In genomic region chr11:111870522-111870886, GRCh38 we compare ENCODE assay signal across 8 cellular contexts. TPM values are rescaled to one million over a fixed set of nuclear protein-coding genes. Genes with fewer than 3 reads are reported as not detected.
DNase-seq lines count a peak whose midpoint lies in the region; ATAC-seq and TF ChIP-seq lines count a peak whose summit lies in the region.

No MANE protein-coding gene starts in this region.

- no peaks in the 10 kb centered on the region for H3K4me1 ChIP-seq in neural progenitor cell

- no peak overlapping the region for H3K27ac ChIP-seq in neural progenitor cell

- peak; percentile 26 for ATAC-seq in GM19395 (IDR thresholded peaks at IDR 0.05; ENCODE audit: unreplicated experiment)

- H3K9me3 ChIP-seq in MG63 (no peaks in the 10 kb centered on the region), neural progenitor cell (ENCODE audit: low read depth) (no peaks in the 10 kb centered on the region)

- H3K27me3 Mint-ChIP-seq in dendritic cell treated with granulocyte-macrophage colony-stimulating factor and Interleukin-4, amounts not matched to agents 40 ng/mL and 50 ng/mL, for 4 days = no peaks in the 10 kb centered on the region
- peaks cover 5% of the 10 kb centered on the region for H3K27me3 Mint-ChIP-seq in neural progenitor cell (ENCODE audit: insufficient read depth, low read depth)

- H3K9me3 Mint-ChIP-seq in dendritic cell treated with granulocyte-macrophage colony-stimulating factor and Interleukin-4, amounts not matched to agents 40 ng/mL and 50 ng/mL, for 4 days = no peaks in the 10 kb centered on the region
- no peaks in the 10 kb centered on the region for H3K9me3 Mint-ChIP-seq in neural progenitor cell

- H3K79me2 ChIP-seq in neural progenitor cell (ENCODE audit: low read depth) = peaks cover 7% of the 10 kb centered on the region

- H3K4me3 ChIP-seq in BJ (ENCODE audit: low read depth, low read length) (peak overlapping the region; percentile 85), MG63 (peak overlapping the region; percentile 97), neural progenitor cell (peak overlapping the region; percentile 85)

- CTCF ChIA-PET in BJ (lab: Yijun Ruan, JAX) = interaction anchor here (0.6 to 2.2 kb wide), 15 partner anchors 9 to 266 kb away, joined by 3 to 11 read pairs (median 4); partner anchors contain the start of gene CFAP68

- H3K36me3 Mint-ChIP-seq in dendritic cell treated with granulocyte-macrophage colony-stimulating factor and Interleukin-4, amounts not matched to agents 40 ng/mL and 50 ng/mL, for 4 days (ENCODE audit: low read depth) = peaks cover 44% of the 10 kb centered on the region
- H3K36me3 Mint-ChIP-seq in neural progenitor cell = peaks cover 17% of the 10 kb centered on the region

- H2AFZ ChIP-seq in neural progenitor cell (replicated peaks) = peak overlapping the region; percentile 80

- peak overlapping the region; percentile 88 for H3K27ac Mint-ChIP-seq in dendritic cell treated with granulocyte-macrophage colony-stimulating factor and Interleukin-4, amounts not matched to agents 40 ng/mL and 50 ng/mL, for 4 days
- no peak overlapping the region for H3K27ac Mint-ChIP-seq in neural progenitor cell

- H3F3A ChIP-seq in neural progenitor cell (ENCODE audit: low read depth) = peaks cover 18% of the 10 kb centered on the region

- H3K4me2 ChIP-seq in neural progenitor cell = peak overlapping the region; percentile 86

- no peak for TF ChIP-seq CTCF in BJ (IDR thresholded peaks at IDR 0.05; ENCODE audit: insufficient read depth, low read depth, low read length)
- TF ChIP-seq CTCF in neural progenitor cell (IDR thresholded peaks at IDR 0.05) = no peak

- H3K27me3 ChIP-seq in BJ (ENCODE audit: control insufficient read depth, insufficient read depth, low read length) (no peaks in the 10 kb centered on the region), MG63 (no peaks in the 10 kb centered on the region), neural progenitor cell (no peaks in the 10 kb centered on the region)

- intact Hi-C loops in dendritic cell treated with granulocyte-macrophage colony-stimulating factor and Interleukin-4, amounts not matched to agents 40 ng/mL and 50 ng/mL, for 4 days (cut with micrococcal nuclease) = loop anchor here (2.0 to 5.0 kb wide), 2 partner anchors 56 to 202 kb away; partner anchors contain the start of genes NKAPD1 and PIH1D2
- intact Hi-C loops in head of caudate nucleus (cut with DNase I) = loop anchor here (10.0 kb wide), 1 partner anchor 214 kb away; the partner anchor contains the start of genes SDHD and TIMM8B

- no peaks in the 10 kb centered on the region for H4K20me1 ChIP-seq in neural progenitor cell (ENCODE audit: low read depth)

- H3K4me1 Mint-ChIP-seq in dendritic cell treated with granulocyte-macrophage colony-stimulating factor and Interleukin-4, amounts not matched to agents 40 ng/mL and 50 ng/mL, for 4 days (ENCODE audit: low read depth) = peaks cover 6% of the 10 kb centered on the region
- H3K4me1 Mint-ChIP-seq in neural progenitor cell = peaks cover 15% of the 10 kb centered on the region

- POLR2A ChIA-PET in BJ (lab: Charles Lee) = no interaction called here

- DNase-seq in BJ (ENCODE audit: low read depth) (no peak), MG63 (no peak), neural progenitor cell (ENCODE audit: low spot score) (no peak), NCI-H82 treated with DMSO at 0.1 percent for 48 hours (lab: John Stamatoyannopoulos, UW; ENCODE audit: unreplicated experiment) (no peak), head of caudate nucleus (no peak), inferior parietal cortex (ENCODE audit: extremely low spot score) (no peak)

- H3K9ac ChIP-seq in neural progenitor cell = peak overlapping the region; percentile 44

- H3K36me3 ChIP-seq in BJ (ENCODE audit: control insufficient read depth, insufficient read depth, low read length) (peaks cover 3% of the 10 kb centered on the region), MG63 (peaks cover 13% of the 10 kb centered on the region), neural progenitor cell (peaks cover 7% of the 10 kb centered on the region)

- H3K4me3 Mint-ChIP-seq in dendritic cell treated with granulocyte-macrophage colony-stimulating factor and Interleukin-4, amounts not matched to agents 40 ng/mL and 50 ng/mL, for 4 days = peak overlapping the region; percentile 84
- peak overlapping the region; percentile 96 for H3K4me3 Mint-ChIP-seq in neural progenitor cell

RNA-seq across cellular contexts. Expression of gene ALG9, which starts 0.9 kb away (rescaled TPM):
- 23.7 and 38.2 TPM in 2 replicates for polyA plus RNA-seq in BJ (2011; rRNA removed)
- polyA minus RNA-seq in BJ (2011; rRNA and poly(A)+ RNA removed) = 29.8 and 36.3 TPM in 2 replicates
- 16.4 and 23.6 TPM in 2 replicates for total RNA-seq in MG63 (2014; rRNA removed; shearing (Covaris generic); ENCODE audit: low replicate concordance)
- 36.9 and 39.5 TPM in 2 replicates for total RNA-seq in neural progenitor cell (ENCODE audit: low replicate concordance)

RNA-seq across cellular contexts. Expression of gene FDXACB1, which starts 8.5 kb away (rescaled TPM):
- polyA plus RNA-seq in BJ (2011; rRNA removed) = 0.81 and 1.2 TPM in 2 replicates
- 0.57 and 0.72 TPM in 2 replicates for polyA minus RNA-seq in BJ (2011; rRNA and poly(A)+ RNA removed)
- total RNA-seq in MG63 (2014; rRNA removed; shearing (Covaris generic); ENCODE audit: low replicate concordance) = 2.3 and 2.5 TPM in 2 replicates
- total RNA-seq in neural progenitor cell (ENCODE audit: low replicate concordance) = 4.0 and 6.0 TPM in 2 replicates

RNA-seq across cellular contexts. Expression of gene CFAP68, which starts 8.8 kb away (rescaled TPM):
- polyA plus RNA-seq in BJ (2011; rRNA removed) = 16.6 and 33.0 TPM in 2 replicates
- polyA minus RNA-seq in BJ (2011; rRNA and poly(A)+ RNA removed) = 3.4 and 4.8 TPM in 2 replicates
- 11.3 and 27.4 TPM in 2 replicates for total RNA-seq in MG63 (2014; rRNA removed; shearing (Covaris generic); ENCODE audit: low replicate concordance)
- total RNA-seq in neural progenitor cell (ENCODE audit: low replicate concordance) = 28.6 and 46.7 TPM in 2 replicates

RNA-seq across cellular contexts. Expression of gene CRYAB, which starts 41.1 kb away (rescaled TPM):
- polyA plus RNA-seq in BJ (2011; rRNA removed) = 76.7 and 83.6 TPM in 2 replicates
- polyA minus RNA-seq in BJ (2011; rRNA and poly(A)+ RNA removed) = 15.6 and 26.2 TPM in 2 replicates
- total RNA-seq in MG63 (2014; rRNA removed; shearing (Covaris generic); ENCODE audit: low replicate concordance) = 0.67 and 15.7 TPM in 2 replicates
- 0.45 TPM in 1 of 2 replicates, not detected in the other for total RNA-seq in neural progenitor cell (ENCODE audit: low replicate concordance)

RNA-seq across cellular contexts. Expression of gene HSPB2, which starts 42.0 kb away (rescaled TPM):
- polyA plus RNA-seq in BJ (2011; rRNA removed) = 2.5 and 4.0 TPM in 2 replicates
- 1.2 and 2.8 TPM in 2 replicates for polyA minus RNA-seq in BJ (2011; rRNA and poly(A)+ RNA removed)
- 3.8 TPM in 1 of 2 replicates, not detected in the other for total RNA-seq in MG63 (2014; rRNA removed; shearing (Covaris generic); ENCODE audit: low replicate concordance)
- not detected in 2 replicates for total RNA-seq in neural progenitor cell (ENCODE audit: low replicate concordance)
